In the genomic region with DNA sequence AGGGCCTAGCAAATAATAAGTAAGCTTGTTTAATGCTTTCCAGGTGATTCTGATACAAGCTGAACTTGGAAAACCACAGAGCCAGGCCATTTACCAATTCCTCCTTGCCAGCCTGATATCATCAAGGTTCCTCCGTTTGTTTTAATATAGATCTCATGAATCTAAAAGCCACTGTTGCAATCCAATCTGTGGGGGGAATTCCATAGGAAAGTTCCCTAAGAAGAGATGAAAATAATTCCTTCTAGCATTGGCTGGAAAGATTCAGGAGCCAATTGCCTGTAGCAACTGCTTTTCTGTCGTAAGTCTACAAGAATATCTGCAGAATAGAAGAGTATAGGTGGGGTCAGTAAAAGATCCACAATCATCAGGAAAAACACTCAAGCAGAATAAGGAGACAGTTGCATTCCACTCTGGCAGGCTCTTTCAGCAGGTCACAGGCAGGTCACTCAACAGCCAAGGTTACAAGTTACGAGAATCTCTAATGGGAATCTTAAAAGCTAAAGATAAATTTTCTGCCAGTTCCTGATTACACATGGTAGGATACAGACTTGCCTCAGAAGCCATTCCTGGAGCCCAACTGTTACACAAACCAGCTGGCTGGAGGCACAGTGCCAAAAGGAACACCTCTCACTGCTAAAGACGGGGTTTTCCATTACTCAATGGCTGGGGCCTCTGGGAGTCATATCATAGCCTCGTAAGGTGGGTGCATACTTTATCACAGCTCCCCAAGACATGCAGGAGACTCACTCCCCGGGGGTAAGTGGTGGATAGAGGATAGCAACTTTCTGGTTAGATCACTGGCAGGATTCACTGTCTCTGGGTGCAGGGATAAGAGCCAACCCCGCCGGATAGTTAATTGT, we compare ENCODE assay signal across 8 cellular contexts. TPM values are rescaled to one million over a fixed set of nuclear protein-coding genes. Genes with fewer than 3 reads are reported as not detected.
DNase-seq lines count a peak whose midpoint lies in the region; ATAC-seq and TF ChIP-seq lines count a peak whose summit lies in the region.

No MANE protein-coding gene starts in this region.

- ATAC-seq in Panc1 (peak; percentile 81), GM21825 (IDR thresholded peaks at IDR 0.05; ENCODE audit: unreplicated experiment) (no peak)

- TF ChIP-seq CTCF in AG09319 (IDR thresholded peaks at IDR 0.05; ENCODE audit: low read depth, low read length) (no peak), Panc1 (IDR thresholded peaks at IDR 0.05) (no peak)

- H3K36me3 ChIP-seq in Panc1 (ENCODE audit: control insufficient read depth, insufficient read depth, low read length), result no peaks in the 10 kb centered on the region

- DNase-seq in AG09319 (ENCODE audit: extremely low read depth, low read depth), result peak; percentile 30
- no peak for DNase-seq in Panc1 (ENCODE audit: low read depth, low spot score)
- DNase-seq in fibroblast of gingiva (ENCODE audit: low read depth), result peak; percentile 30
- DNase-seq in non-pigmented ciliary epithelial cell (ENCODE audit: low read depth), result peak; percentile 88
- no peak for DNase-seq in DMS153 (lab: John Stamatoyannopoulos, UW)
- no peak for DNase-seq in stimulated activated CD4-positive, alpha-beta T cell treated with anti-CD3 and anti-CD28 coated beads, Interleukin-4, amount 100 ng/mL, for 24 hours
- no peak for DNase-seq in CD1c-positive myeloid dendritic cell (ENCODE audit: extremely low spot score)

- in situ Hi-C loops in Panc1 (cut with HindIII; ENCODE audit: low pct_unique_long_range_greater_than_20kb, low sequenced_read_pairs), result no loop called here

- POLR2A ChIA-PET in Panc1 (lab: Charles Lee), result interaction anchor here (0.5 kb wide), 1 partner anchor 14 kb away, joined by 4 read pairs; no protein-coding TSS in a partner anchor

- no peaks in the 10 kb centered on the region for H3K27me3 ChIP-seq in Panc1 (ENCODE audit: control insufficient read depth, insufficient read depth, low read length)

- H3K4me1 ChIP-seq in Panc1 (ENCODE audit: control insufficient read depth, insufficient read depth, low read length), result peaks cover 20% of the 10 kb centered on the region

- BruUV-seq in Panc1 (replicated peaks; lab: Mats Ljungman, UMichigan), result no TSS peak

- H3K9me3 ChIP-seq in Panc1 (ENCODE audit: control insufficient read depth, insufficient read depth, low read depth, low read length), result no peaks in the 10 kb centered on the region

- intact Hi-C loops in Panc1 (cut with micrococcal nuclease; ENCODE audit: unreplicated experiment), result no loop called here

- H3K27ac ChIP-seq in Panc1 (ENCODE audit: low read length), result peak overlapping the region; percentile 80

- CTCF ChIA-PET in Panc1 (lab: Charles Lee), result interaction anchor here (1.4 kb wide), 1 partner anchor 361 kb away, joined by 5 read pairs; no protein-coding TSS in a partner anchor

- H3K4me3 ChIP-seq in Panc1 (ENCODE audit: low read depth in 2 of 2, low read length in 2 of 2), result no peak overlapping the region

RNA-seq across cellular contexts. Expression of gene FGD6, which starts 43.6 kb away (rescaled TPM):
- 28.3 TPM for total RNA-seq in Panc1 (2021; ENCODE audit: unreplicated experiment)
- 9.2 TPM for polyA plus RNA-seq in Panc1 (2012; ENCODE audit: insufficient read length)

RNA-seq across cellular contexts. Expression of gene VEZT, which starts 44.0 kb away (rescaled TPM):
- 70.6 TPM for total RNA-seq in Panc1 (2021; ENCODE audit: unreplicated experiment)
- 35.8 TPM for polyA plus RNA-seq in Panc1 (2012; ENCODE audit: insufficient read length)

Comparison
In these comparisons a context has a peak if more than half of its experiments do, and no peak if none do; other contexts are left out.
1. DNase-seq: peak in AG09319 (single experiment), fibroblast of gingiva (single experiment) and non-pigmented ciliary epithelial cell (single experiment); none in Panc1 (single experiment), DMS153 (single experiment), stimulated activated CD4-positive, alpha-beta T cell treated with anti-CD3 and anti-CD28 coated beads, Interleukin-4, amount 100 ng/mL, for 24 hours (single experiment) and CD1c-positive myeloid dendritic cell (single experiment).